ENCODE assay signal across 16 cellular contexts in genomic region chr21:29638138-29638537, GRCh38.
"Had no signal": no experiment of that assay in that cellular context is flagged by ENCODE, and none has a peak within 500 bp of the region (broad histone marks: within the 10 kb centered on the region; RNA-seq: fewer than 3 reads in every experiment).

No MANE protein-coding gene starts in this region.

- H3K4me1 Mint-ChIP-seq: activated T-helper 17 cell treated with anti-CD3 and anti-CD28 coated beads, Interleukin-2, amount 50 U/mL, for 72 hours had no signal

- H3K4me1 ChIP-seq: foreskin keratinocyte, psoas muscle had no signal

- H3K27me3 ChIP-seq: foreskin keratinocyte, spleen had no signal

- DNase-seq: activated CD4-positive, alpha-beta T cell treated with anti-CD3 and anti-CD28 coated beads, Interleukin-2, amount 10 ng/mL, durations not matched to agents 7 days and 5 days; activated CD8-positive, alpha-beta memory T cell treated with anti-CD3 and anti-CD28 coated beads for 24 hours; activated naive CD4-positive, alpha-beta T cell treated with anti-CD3 and anti-CD28 coated beads for 36 hours; effector CD4-positive, alpha-beta T cell; foreskin keratinocyte; head of caudate nucleus; left colon; psoas muscle; spleen; stimulated activated CD4-positive, alpha-beta T cell treated with anti-CD3 and anti-CD28 coated beads, Interleukin-1b, Interleukin-23, amount 100 ng/mL, for 48 hours; stimulated activated naive CD4-positive, alpha-beta T cell treated with Interleukin-2 at 50 U/mL for 16 hours had no signal

- ATAC-seq: activated T-helper 17 cell treated with anti-CD3 and anti-CD28 coated beads, Interleukin-2, amount 50 U/mL, for 72 hours; foreskin keratinocyte; left colon; natural killer cell treated with Interleukin-12 subunit alpha and Interleukin-12 subunit beta and Interleukin-15 and Interleukin-18, amount 100 ng/mL, for 72 hours; psoas muscle; sciatic nerve had no signal

- H3K27ac ChIP-seq: foreskin keratinocyte, psoas muscle had no signal

- H3K36me3 Mint-ChIP-seq: natural killer cell treated with Interleukin-12 subunit alpha and Interleukin-12 subunit beta and Interleukin-15 and Interleukin-18, amount 100 ng/mL, for 72 hours; type B pancreatic cell had no signal

- H3K27me3 Mint-ChIP-seq: activated CD4-positive, alpha-beta T cell treated with anti-CD3 and anti-CD28 coated beads, Interleukin-2, amount 10 ng/mL, durations not matched to agents 7 days and 5 days; activated T-helper 17 cell treated with anti-CD3 and anti-CD28 coated beads, Interleukin-2, amount 50 U/mL, for 72 hours; natural killer cell treated with Interleukin-12 subunit alpha and Interleukin-12 subunit beta and Interleukin-15 and Interleukin-18, amount 100 ng/mL, for 72 hours had no signal

- H3K9me3 Mint-ChIP-seq: activated CD4-positive, alpha-beta T cell treated with anti-CD3 and anti-CD28 coated beads, Interleukin-2, amount 10 ng/mL, durations not matched to agents 7 days and 5 days; activated naive CD4-positive, alpha-beta T cell treated with anti-CD3 and anti-CD28 coated beads for 36 hours; activated T-helper 17 cell treated with anti-CD3 and anti-CD28 coated beads, Interleukin-2, amount 50 U/mL, for 72 hours; type B pancreatic cell had no signal

- H3K36me3 ChIP-seq: spleen had no signal

- H3K9me3 ChIP-seq: psoas muscle had no signal

- H3K4me3 Mint-ChIP-seq: activated CD4-positive, alpha-beta T cell treated with anti-CD3 and anti-CD28 coated beads, Interleukin-2, amount 10 ng/mL, durations not matched to agents 7 days and 5 days; activated naive CD4-positive, alpha-beta T cell treated with anti-CD3 and anti-CD28 coated beads for 36 hours; activated T-helper 17 cell treated with anti-CD3 and anti-CD28 coated beads, Interleukin-2, amount 50 U/mL, for 72 hours; natural killer cell treated with Interleukin-12 subunit alpha and Interleukin-12 subunit beta and Interleukin-15 and Interleukin-18, amount 100 ng/mL, for 72 hours; type B pancreatic cell had no signal

- H3K27ac Mint-ChIP-seq: activated CD4-positive, alpha-beta T cell treated with anti-CD3 and anti-CD28 coated beads, Interleukin-2, amount 10 ng/mL, durations not matched to agents 7 days and 5 days; activated naive CD4-positive, alpha-beta T cell treated with anti-CD3 and anti-CD28 coated beads for 36 hours; activated T-helper 17 cell treated with anti-CD3 and anti-CD28 coated beads, Interleukin-2, amount 50 U/mL, for 72 hours; natural killer cell treated with Interleukin-12 subunit alpha and Interleukin-12 subunit beta and Interleukin-15 and Interleukin-18, amount 100 ng/mL, for 72 hours; type B pancreatic cell had no signal

- H3K4me3 ChIP-seq: lung, psoas muscle, spleen had no signal
